In genomic region chr19:3036119-3036794, GRCh38 we compare ENCODE assay signal across 8 cellular contexts. TPM values are rescaled to one million over a fixed set of nuclear protein-coding genes. Genes with fewer than 3 reads are reported as not detected.
A peak's percentile ranks its signal among the peaks of the same experiment; 100 is the strongest.
DNase-seq lines count a peak whose midpoint lies in the region; ATAC-seq and TF ChIP-seq lines count a peak whose summit lies in the region.

No MANE protein-coding gene starts in this region.

- intact Hi-C loops in psoas muscle (cut with DNase I), result no loop called here

- peak; percentile 91 for DNase-seq in EL
- peak; percentile 82 for DNase-seq in NCI-H1694 (lab: John Stamatoyannopoulos, UW)
- peak; percentile 52 to 86 (median 70) for DNase-seq in T-helper 2 cell
- DNase-seq in anterior cingulate cortex (lab: John Stamatoyannopoulos, UW), result peak; percentile 67 to 97 (median 92)
- peak; percentile 94 for DNase-seq in right atrium auricular region (ENCODE audit: low spot score)
- DNase-seq in psoas muscle, result peak; percentile 92 to 97

- H3K4me1 ChIP-seq in right atrium auricular region (peaks cover 0 to 23% of the 10 kb centered on the region in 2 donors), psoas muscle (peaks cover 15% of the 10 kb centered on the region), urinary bladder (ENCODE audit: insufficient read depth) (no peaks in the 10 kb centered on the region)

- TF ChIP-seq CTCF in right atrium auricular region (IDR thresholded peaks at IDR 0.05) (no peak), psoas muscle (IDR thresholded peaks at IDR 0.05) (no peak)

- H3K4me3 ChIP-seq in right atrium auricular region (peak overlapping the region; percentile 42 to 62), psoas muscle (peak overlapping the region; percentile 78), urinary bladder (ENCODE audit: low read depth, low read length) (peak overlapping the region; percentile 56)

- H3K27ac ChIP-seq in right atrium auricular region (peak overlapping the region; percentile 93 to 96), psoas muscle (peak overlapping the region; percentile 93), urinary bladder (ENCODE audit: low read depth) (peak overlapping the region; percentile 68)

- 0 to 1% (median 0%) methylated on average over 25 to 42 of the region's 42 CpGs for WGBS in psoas muscle, 3 donors
- under 1% methylated on average over 42 of the region's 42 CpGs for WGBS in urinary bladder

- ATAC-seq in HG02678 (IDR thresholded peaks at IDR 0.05; ENCODE audit: unreplicated experiment), result peak; percentile 39
- peak; percentile 83 to 89 (median 88) for ATAC-seq in psoas muscle

- H3K27me3 ChIP-seq in right atrium auricular region (no peaks in the 10 kb centered on the region), psoas muscle (ENCODE audit: insufficient read depth in 3 of 3, low read length in 2 of 3) (no peaks in the 10 kb centered on the region)

- H3K36me3 ChIP-seq in right atrium auricular region (no peaks in the 10 kb centered on the region), psoas muscle (ENCODE audit: insufficient read depth in 1 of 2, low read depth in 1 of 2) (no peaks in the 10 kb centered on the region), urinary bladder (ENCODE audit: insufficient read depth) (no peaks in the 10 kb centered on the region)

- H3K9me3 ChIP-seq in right atrium auricular region, result no peaks in the 10 kb centered on the region
- no peaks in the 10 kb centered on the region for H3K9me3 ChIP-seq in psoas muscle

RNA-seq across cellular contexts. Expression of gene TLE2, which starts 7.2 kb away (rescaled TPM):
- total RNA-seq in right atrium auricular region (100 to 1,000 TPM in 1 of 2 donors, 10 to 100 TPM in 1; 41.2 to 101 TPM), psoas muscle (10 to 100 TPM; 28.6 to 42.5 (median 36.1) TPM), urinary bladder (14.1 TPM)
- polyA plus RNA-seq in psoas muscle (10 to 100 TPM; 23.5 to 35.1 (median 31.8) TPM), urinary bladder (69.9 TPM)

RNA-seq across cellular contexts. Expression of gene TLE5, which starts 26.0 kb away (rescaled TPM):
- 1,000 to 10,000 TPM in 1 of 2 donors, 100 to 1,000 TPM in 1; 869 to 1,050 TPM for total RNA-seq in right atrium auricular region
- total RNA-seq in psoas muscle, result 100 to 1,000 TPM; 390 to 607 (median 551) TPM
- 100 to 1,000 TPM; 450 to 786 (median 780) TPM for polyA plus RNA-seq in psoas muscle
- total RNA-seq in urinary bladder, result 65.0 TPM
- 725 TPM for polyA plus RNA-seq in urinary bladder

RNA-seq across cellular contexts. Expression of gene GNA11, which starts 57.9 kb away (rescaled TPM):
- 10 to 100 TPM; 58.4 to 77.9 TPM for total RNA-seq in right atrium auricular region
- 10 to 100 TPM; 46.7 to 62.4 (median 52.0) TPM for total RNA-seq in psoas muscle
- 10 to 100 TPM; 32.9 to 85.2 (median 33.4) TPM for polyA plus RNA-seq in psoas muscle
- total RNA-seq in urinary bladder, result 32.1 TPM
- polyA plus RNA-seq in urinary bladder, result 64.7 TPM

RNA-seq across cellular contexts. Expression of gene TLE6, which starts 58.9 kb away (rescaled TPM):
- total RNA-seq in right atrium auricular region (1 to 10 TPM; 2.1 to 5.2 TPM), psoas muscle (under 1 TPM in 3 of 4 donors, not detected in 1; 0.50 to 0.89 (median 0.68) TPM), urinary bladder (1.4 TPM)
- polyA plus RNA-seq in psoas muscle (1 to 10 TPM in 2 of 3 donors, under 1 TPM in 1; 0.96 to 2.2 (median 1.5) TPM), urinary bladder (2.4 TPM)

Comparison
In these comparisons a context has a peak if more than half of its experiments do, and no peak if none do; other contexts are left out.
1. Peak in every context shown above with its lines: DNase-seq, ATAC-seq, H3K4me3 ChIP-seq and H3K27ac ChIP-seq.